4 cellular contexts compared by ENCODE assay signal in the genomic region with DNA sequence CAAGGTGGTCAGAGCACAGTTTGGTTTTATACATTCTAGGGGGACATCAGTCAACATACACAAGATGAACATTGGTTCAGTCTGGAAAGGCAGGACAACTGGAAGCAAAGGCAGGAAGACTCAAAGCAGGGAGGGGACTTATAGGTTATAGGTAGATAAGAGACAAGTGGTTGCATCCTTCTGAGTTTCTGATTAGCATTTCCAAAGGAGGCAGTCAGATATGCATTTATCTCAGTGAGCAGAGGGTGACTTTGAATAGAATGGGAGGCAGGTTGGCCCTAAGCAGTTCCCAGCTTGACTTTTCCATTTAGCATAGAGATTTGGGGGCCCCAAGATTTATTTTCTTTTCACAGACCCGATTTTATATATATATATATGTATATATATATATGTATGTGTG. TPM values are rescaled to one million over a fixed set of nuclear protein-coding genes. Genes with fewer than 3 reads are reported as not detected.
"Had no signal": no experiment of that assay in that cellular context is flagged by ENCODE, and none has a peak within 500 bp of the region (broad histone marks: within the 10 kb centered on the region; RNA-seq: fewer than 3 reads in every experiment).

No MANE protein-coding gene starts in this region.

RNA-seq across cellular contexts. Expression of a gene that starts 58.3 kb away (rescaled TPM):
- total RNA-seq: GM23248, GM23338, H1, H7 had no signal
